In genomic region chr16:12661656-12662172, GRCh38 we compare ENCODE assay signal across 10 cellular contexts.
DNase-seq lines count a peak whose midpoint lies in the region; ATAC-seq and TF ChIP-seq lines count a peak whose summit lies in the region.
"Had no signal": no experiment of that assay in that cellular context is flagged by ENCODE, and none has a peak within 500 bp of the region (broad histone marks: within the 10 kb centered on the region; RNA-seq: fewer than 3 reads in every experiment).

No MANE protein-coding gene starts in this region.

- DNase-seq in stimulated activated CD4-positive, alpha-beta T cell treated with anti-CD3 and anti-CD28 coated beads, Interleukin-15, amount 100 ng/mL, for 24 hours = peak; percentile 34
- DNase-seq in stimulated activated CD4-positive, alpha-beta T cell treated with anti-CD3 and anti-CD28 coated beads, Interleukin-4, amount 100 ng/mL, for 4 hours = no peak
- DNase-seq in T1000 (lab: John Stamatoyannopoulos, UW) (peak; percentile 12), fibroblast of the aortic adventitia (ENCODE audit: low read depth) (peak; percentile 13), GM13976 (ENCODE audit: low spot score) (no peak), pons (ENCODE audit: low spot score) (no peak), GM03348 (ENCODE audit: low spot score) (no peak)
- DNase-seq: CD8-positive, alpha-beta memory T cell; T-helper 17 cell had no signal

- H3K4me3 ChIP-seq in fibroblast of the aortic adventitia (ENCODE audit: low read depth, low read length) = no peak overlapping the region

- TF ChIP-seq CTCF in fibroblast of the aortic adventitia (IDR thresholded peaks at IDR 0.05; ENCODE audit: insufficient read depth, low read length) = no peak
- TF ChIP-seq CTCF in GM13976 (IDR thresholded peaks at IDR 0.05; ENCODE audit: borderline replicate concordance, control extremely low read depth, extremely low read depth, insufficient read depth, missing control alignments) = no peak

- no peak for ATAC-seq in GM19397 (IDR thresholded peaks at IDR 0.05; ENCODE audit: unreplicated experiment)
- ATAC-seq: T-helper 17 cell had no signal

- in situ Hi-C loops in GM13976 (cut with MboI; ENCODE audit: low sequenced_read_pairs, unreplicated experiment) = no loop called here

Comparison
In these comparisons a context has a peak if more than half of its experiments do, and no peak if none do; other contexts are left out.
1. DNase-seq: peak in stimulated activated CD4-positive, alpha-beta T cell treated with anti-CD3 and anti-CD28 coated beads, Interleukin-15, amount 100 ng/mL, for 24 hours (single experiment), T1000 (single experiment) and fibroblast of the aortic adventitia (single experiment); none in stimulated activated CD4-positive, alpha-beta T cell treated with anti-CD3 and anti-CD28 coated beads, Interleukin-4, amount 100 ng/mL, for 4 hours (0 of 2), GM13976 (single experiment), pons (single experiment) and GM03348 (single experiment).